13 cellular contexts compared by ENCODE assay signal in the genomic region with DNA sequence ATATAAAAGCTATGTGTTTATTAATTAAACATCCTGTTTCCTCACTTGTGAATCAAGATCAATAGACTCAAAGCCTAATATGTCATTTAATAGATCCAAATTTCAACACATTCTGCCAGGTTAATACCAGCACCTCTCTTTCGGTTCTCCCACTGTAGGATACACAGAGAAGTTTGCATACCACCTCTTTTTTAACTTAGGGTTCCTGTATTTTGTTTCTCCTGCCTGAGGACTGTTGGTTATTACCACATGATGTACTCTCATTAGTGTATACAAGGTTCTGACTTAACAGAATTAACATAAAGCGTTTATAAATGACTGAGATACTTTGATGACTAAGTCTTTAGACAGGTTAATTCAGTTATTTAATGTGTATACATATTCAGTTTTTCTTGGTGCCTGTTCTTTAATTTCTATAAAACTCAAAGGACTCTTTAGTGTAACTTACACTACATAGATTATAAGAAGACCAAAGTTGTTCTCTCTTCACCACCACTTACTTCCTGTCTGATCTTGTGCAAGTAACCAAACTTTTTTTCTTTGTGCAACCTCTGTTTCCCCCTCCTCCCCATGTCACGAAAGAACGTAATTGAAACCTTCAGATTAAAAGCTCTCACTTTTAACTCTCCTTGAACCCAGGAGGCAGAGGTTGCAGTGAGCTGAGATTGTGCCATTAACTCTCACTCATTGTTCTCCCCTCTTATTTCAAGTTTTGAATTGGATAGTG.
DNase-seq lines count a peak whose midpoint lies in the region; ATAC-seq and TF ChIP-seq lines count a peak whose summit lies in the region.
"Had no signal": no experiment of that assay in that cellular context is flagged by ENCODE, and none has a peak within 500 bp of the region (broad histone marks: within the 10 kb centered on the region; RNA-seq: fewer than 3 reads in every experiment).

No MANE protein-coding gene starts in this region.

- no peak overlapping the region for H3K4me3 ChIP-seq in Jurkat, Clone E6-1 (ENCODE audit: low read length)
- H3K4me3 ChIP-seq in thymus (ENCODE audit: low read length) = no peak overlapping the region
- H3K4me3 ChIP-seq: smooth muscle cell had no signal

- H3K4me3 Mint-ChIP-seq in activated naive CD4-positive, alpha-beta T cell treated with anti-CD3 and anti-CD28 coated beads, Interleukin-2, amount 10 ng/mL, durations not matched to agents 7 days and 5 days = peak overlapping the region; percentile 0
- H3K4me3 Mint-ChIP-seq in mesothelial cell of epicardium = no peak overlapping the region

- H3K36me3 Mint-ChIP-seq in activated naive CD4-positive, alpha-beta T cell treated with anti-CD3 and anti-CD28 coated beads, Interleukin-2, amount 10 ng/mL, durations not matched to agents 7 days and 5 days = peaks cover 12% of the 10 kb centered on the region
- H3K36me3 Mint-ChIP-seq in activated naive CD4-positive, alpha-beta T cell treated with anti-CD3 and anti-CD28 coated beads, Interleukin-2, amount 50 U/mL, for 72 hours = peaks cover 0 to 18% of the 10 kb centered on the region in 2 donors
- peaks cover 6% of the 10 kb centered on the region for H3K36me3 Mint-ChIP-seq in mesothelial cell of epicardium

- peak overlapping the region; percentile 76 for H3K27ac ChIP-seq in thymus (ENCODE audit: low read depth)

- no peaks in the 10 kb centered on the region for H3K27me3 Mint-ChIP-seq in activated naive CD4-positive, alpha-beta T cell treated with anti-CD3 and anti-CD28 coated beads, Interleukin-2, amount 10 ng/mL, durations not matched to agents 7 days and 5 days
- H3K27me3 Mint-ChIP-seq in mesothelial cell of epicardium (ENCODE audit: low read depth) = no peaks in the 10 kb centered on the region

- CTCF ChIA-PET in activated naive CD4-positive, alpha-beta T cell treated with anti-CD3 and anti-CD28 coated beads, Interleukin-2, amount 10 ng/mL, durations not matched to agents 7 days and 5 days (lab: Charles Lee) = interaction anchor here (0.8 to 2.6 kb wide), 4 partner anchors 68 to 167 kb away, joined by 3 to 7 read pairs (median 4); a partner anchor contains a TSS

- peaks cover 45% of the 10 kb centered on the region for H3K4me1 Mint-ChIP-seq in activated naive CD4-positive, alpha-beta T cell treated with anti-CD3 and anti-CD28 coated beads, Interleukin-2, amount 10 ng/mL, durations not matched to agents 7 days and 5 days
- H3K4me1 Mint-ChIP-seq in mesothelial cell of epicardium = peaks cover 3% of the 10 kb centered on the region

- WGBS in thymus = 16% methylated on average over 4 of the region's 4 CpGs

- peaks cover 14% of the 10 kb centered on the region for H3K4me1 ChIP-seq in thymus (ENCODE audit: control insufficient read depth, insufficient read depth, low read length)

- no peaks in the 10 kb centered on the region for H3K36me3 ChIP-seq in thymus (ENCODE audit: control insufficient read depth, insufficient read depth)

- no peaks in the 10 kb centered on the region for H3K27me3 ChIP-seq in thymus (ENCODE audit: control insufficient read depth, insufficient read depth)

- ATAC-seq in activated naive CD4-positive, alpha-beta T cell treated with anti-CD3 and anti-CD28 coated beads, Interleukin-2, amount 50 U/mL, for 72 hours = peak; percentile 79 to 86

- DNase-seq in activated naive CD4-positive, alpha-beta T cell treated with anti-CD3 and anti-CD28 coated beads, Interleukin-2, amount 10 ng/mL, durations not matched to agents 7 days and 5 days = peak; percentile 38
- DNase-seq in activated naive CD4-positive, alpha-beta T cell treated with anti-CD3 and anti-CD28 coated beads, Interleukin-2, amount 50 U/mL, for 16 hours = no peak
- peak; percentile 81 for DNase-seq in Jurkat, Clone E6-1 (ENCODE audit: low read depth, low spot score)
- no peak for DNase-seq in activated naive CD4-positive, alpha-beta T cell treated with anti-CD3 and anti-CD28 coated beads, Interleukin-2, amount 50 U/mL, for 72 hours (ENCODE audit: low spot score in 2 of 2)
- DNase-seq in stimulated activated CD4-positive, alpha-beta T cell treated with anti-CD3 and anti-CD28 coated beads, Interleukin-2, amount 100 ng/mL, for 24 hours = no peak
- DNase-seq in NCI-H1436 treated with DMSO at 0.1 percent for 48 hours (lab: John Stamatoyannopoulos, UW) = no peak
- DNase-seq in mesothelial cell of epicardium (ENCODE audit: low spot score in 2 of 2, unreplicated experiment in 2 of 2) = no peak
- DNase-seq: effector CD8-positive, alpha-beta T cell; head of caudate nucleus; NCI-H82; T-helper 9 cell had no signal

- peaks cover 4% of the 10 kb centered on the region for H3K9me3 Mint-ChIP-seq in activated naive CD4-positive, alpha-beta T cell treated with anti-CD3 and anti-CD28 coated beads, Interleukin-2, amount 10 ng/mL, durations not matched to agents 7 days and 5 days
- peaks cover 0 to 12% of the 10 kb centered on the region in 2 donors for H3K9me3 Mint-ChIP-seq in activated naive CD4-positive, alpha-beta T cell treated with anti-CD3 and anti-CD28 coated beads, Interleukin-2, amount 50 U/mL, for 72 hours
- H3K9me3 Mint-ChIP-seq in mesothelial cell of epicardium = no peaks in the 10 kb centered on the region

- peak overlapping the region; percentile 93 for H3K27ac Mint-ChIP-seq in activated naive CD4-positive, alpha-beta T cell treated with anti-CD3 and anti-CD28 coated beads, Interleukin-2, amount 10 ng/mL, durations not matched to agents 7 days and 5 days
- peak overlapping the region; percentile 59 to 62 for H3K27ac Mint-ChIP-seq in activated naive CD4-positive, alpha-beta T cell treated with anti-CD3 and anti-CD28 coated beads, Interleukin-2, amount 50 U/mL, for 72 hours
- H3K27ac Mint-ChIP-seq in mesothelial cell of epicardium = no peak overlapping the region

- no peaks in the 10 kb centered on the region for H3K9me3 ChIP-seq in thymus (ENCODE audit: control insufficient read depth)

- TF ChIP-seq CTCF in mesothelial cell of epicardium (IDR thresholded peaks at IDR 0.05; ENCODE audit: unreplicated experiment) = no peak

Comparison
In these comparisons a context has a peak if more than half of its experiments do, and no peak if none do; other contexts are left out.
1. DNase-seq: peak in activated naive CD4-positive, alpha-beta T cell treated with anti-CD3 and anti-CD28 coated beads, Interleukin-2, amount 10 ng/mL, durations not matched to agents 7 days and 5 days (single experiment) and Jurkat, Clone E6-1 (single experiment); none in activated naive CD4-positive, alpha-beta T cell treated with anti-CD3 and anti-CD28 coated beads, Interleukin-2, amount 50 U/mL, for 16 hours (single experiment), activated naive CD4-positive, alpha-beta T cell treated with anti-CD3 and anti-CD28 coated beads, Interleukin-2, amount 50 U/mL, for 72 hours (0 of 2), stimulated activated CD4-positive, alpha-beta T cell treated with anti-CD3 and anti-CD28 coated beads, Interleukin-2, amount 100 ng/mL, for 24 hours (0 of 2), NCI-H1436 treated with DMSO at 0.1 percent for 48 hours (single experiment) and mesothelial cell of epicardium (0 of 2).